ENCODE assay signal across 8 cellular contexts in genomic region chr16:10616744-10617640, GRCh38. TPM values are rescaled to one million over a fixed set of nuclear protein-coding genes. Genes with fewer than 3 reads are reported as not detected.
DNase-seq lines count a peak whose midpoint lies in the region; TF ChIP-seq lines count a peak whose summit lies in the region.

No MANE protein-coding gene starts in this region.

- peaks cover 11% of the 10 kb centered on the region for H3K4me1 ChIP-seq in parathyroid adenoma

- intact Hi-C loops in activated T-helper 1 cell treated with anti-CD3 and anti-CD28 coated beads, Interleukin-12 subunit alpha, Interleukin-12 subunit beta, Interleukin-2, Interleukin-4 antibody, amounts not matched to agents 30 ng/mL and 10 ng/mL and 1 ng/mL, durations not matched to agents 14 hours and 24 hours and 36 hours (cut with micrococcal nuclease): no loop called here
- intact Hi-C loops in activated naive CD4-positive, alpha-beta T cell treated with anti-CD3 and anti-CD28 coated beads for 36 hours (cut with micrococcal nuclease): no loop called here

- no peaks in the 10 kb centered on the region for H3K36me3 ChIP-seq in parathyroid adenoma (ENCODE audit: control insufficient read depth, insufficient read depth, low read length)

- DNase-seq in DMS53 treated with DMSO at 0.1 percent for 48 hours (lab: John Stamatoyannopoulos, UW; ENCODE audit: unreplicated experiment) (peak; percentile 60), NCI-H345 (lab: John Stamatoyannopoulos, UW) (peak; percentile 63), fibroblast of pulmonary artery (ENCODE audit: low read depth) (peak; percentile 28)
- DNase-seq in activated T-cell treated with anti-CD3 and anti-CD28 coated beads, Interleukin-2, amount 50 U/mL, for 48 hours: no peak
- DNase-seq in activated T-helper 1 cell treated with anti-CD3 and anti-CD28 coated beads, Interleukin-12 subunit alpha, Interleukin-12 subunit beta, Interleukin-2, Interleukin-4 antibody, amounts not matched to agents 30 ng/mL and 10 ng/mL and 1 ng/mL, durations not matched to agents 14 hours and 24 hours and 36 hours (ENCODE audit: low spot score): no peak
- DNase-seq in activated CD4-positive, alpha-beta T cell treated with anti-CD3 and anti-CD28 coated beads, Interleukin-2, amount 50 U/mL, for 1 hour: no peak
- DNase-seq in activated naive CD4-positive, alpha-beta T cell treated with anti-CD3 and anti-CD28 coated beads for 36 hours: no peak

- no peak overlapping the region for H3K27ac Mint-ChIP-seq in activated T-helper 1 cell treated with anti-CD3 and anti-CD28 coated beads, Interleukin-12 subunit alpha, Interleukin-12 subunit beta, Interleukin-2, Interleukin-4 antibody, amounts not matched to agents 30 ng/mL and 10 ng/mL and 1 ng/mL, durations not matched to agents 14 hours and 24 hours and 36 hours
- H3K27ac Mint-ChIP-seq in activated naive CD4-positive, alpha-beta T cell treated with anti-CD3 and anti-CD28 coated beads for 36 hours: no peak overlapping the region

- no peaks in the 10 kb centered on the region for H3K9me3 ChIP-seq in parathyroid adenoma (ENCODE audit: control insufficient read depth, low read length)

- H3K4me2 ChIP-seq in parathyroid adenoma (ENCODE audit: low read length): no peak overlapping the region

- H3K79me2 ChIP-seq in parathyroid adenoma: no peaks in the 10 kb centered on the region

- TF ChIP-seq CTCF in fibroblast of pulmonary artery (IDR thresholded peaks at IDR 0.05; ENCODE audit: low read length, missing control alignments) (no peak), parathyroid adenoma (IDR thresholded peaks at IDR 0.05) (peak; percentile 17)

- H3K27me3 Mint-ChIP-seq in activated T-helper 1 cell treated with anti-CD3 and anti-CD28 coated beads, Interleukin-12 subunit alpha, Interleukin-12 subunit beta, Interleukin-2, Interleukin-4 antibody, amounts not matched to agents 30 ng/mL and 10 ng/mL and 1 ng/mL, durations not matched to agents 14 hours and 24 hours and 36 hours (ENCODE audit: insufficient read depth): peaks cover 11% of the 10 kb centered on the region
- H3K27me3 Mint-ChIP-seq in activated naive CD4-positive, alpha-beta T cell treated with anti-CD3 and anti-CD28 coated beads for 36 hours (ENCODE audit: low read depth): peaks cover 20% of the 10 kb centered on the region

- CTCF ChIA-PET in activated naive CD4-positive, alpha-beta T cell treated with anti-CD3 and anti-CD28 coated beads for 36 hours (lab: Charles Lee): no interaction called here

- no peaks in the 10 kb centered on the region for H3K27me3 ChIP-seq in parathyroid adenoma (ENCODE audit: control insufficient read depth, insufficient read depth, low read length)

- peak overlapping the region; percentile 93 for H2AFZ ChIP-seq in parathyroid adenoma

- H3K36me3 Mint-ChIP-seq in activated T-helper 1 cell treated with anti-CD3 and anti-CD28 coated beads, Interleukin-12 subunit alpha, Interleukin-12 subunit beta, Interleukin-2, Interleukin-4 antibody, amounts not matched to agents 30 ng/mL and 10 ng/mL and 1 ng/mL, durations not matched to agents 14 hours and 24 hours and 36 hours (ENCODE audit: low read depth): no peaks in the 10 kb centered on the region
- no peaks in the 10 kb centered on the region for H3K36me3 Mint-ChIP-seq in activated naive CD4-positive, alpha-beta T cell treated with anti-CD3 and anti-CD28 coated beads for 36 hours (ENCODE audit: low read depth)

- no peaks in the 10 kb centered on the region for H3K9me3 Mint-ChIP-seq in activated T-helper 1 cell treated with anti-CD3 and anti-CD28 coated beads, Interleukin-12 subunit alpha, Interleukin-12 subunit beta, Interleukin-2, Interleukin-4 antibody, amounts not matched to agents 30 ng/mL and 10 ng/mL and 1 ng/mL, durations not matched to agents 14 hours and 24 hours and 36 hours
- no peaks in the 10 kb centered on the region for H3K9me3 Mint-ChIP-seq in activated naive CD4-positive, alpha-beta T cell treated with anti-CD3 and anti-CD28 coated beads for 36 hours

- no peaks in the 10 kb centered on the region for H3K4me1 Mint-ChIP-seq in activated T-helper 1 cell treated with anti-CD3 and anti-CD28 coated beads, Interleukin-12 subunit alpha, Interleukin-12 subunit beta, Interleukin-2, Interleukin-4 antibody, amounts not matched to agents 30 ng/mL and 10 ng/mL and 1 ng/mL, durations not matched to agents 14 hours and 24 hours and 36 hours (ENCODE audit: low read depth)
- peaks cover 4% of the 10 kb centered on the region for H3K4me1 Mint-ChIP-seq in activated naive CD4-positive, alpha-beta T cell treated with anti-CD3 and anti-CD28 coated beads for 36 hours (ENCODE audit: low read depth)

- no peak overlapping the region for H3K4me3 Mint-ChIP-seq in activated T-helper 1 cell treated with anti-CD3 and anti-CD28 coated beads, Interleukin-12 subunit alpha, Interleukin-12 subunit beta, Interleukin-2, Interleukin-4 antibody, amounts not matched to agents 30 ng/mL and 10 ng/mL and 1 ng/mL, durations not matched to agents 14 hours and 24 hours and 36 hours
- H3K4me3 Mint-ChIP-seq in activated naive CD4-positive, alpha-beta T cell treated with anti-CD3 and anti-CD28 coated beads for 36 hours: no peak overlapping the region

- H3K9ac ChIP-seq in parathyroid adenoma: no peak overlapping the region

- H3K4me3 ChIP-seq in fibroblast of pulmonary artery (replicated peaks; ENCODE audit: low read depth, low read length): no peak overlapping the region
- H3K4me3 ChIP-seq in parathyroid adenoma (ENCODE audit: low read depth, low read length): no peak overlapping the region

- H3K27ac ChIP-seq in parathyroid adenoma: peak overlapping the region; percentile 59

RNA-seq across cellular contexts. Expression of gene EMP2, which starts 36.6 kb away (rescaled TPM):
- not detected in 2 replicates for total RNA-seq in activated T-helper 1 cell treated with anti-CD3 and anti-CD28 coated beads, Interleukin-12 subunit alpha, Interleukin-12 subunit beta, Interleukin-2, Interleukin-4 antibody, amounts not matched to agents 30 ng/mL and 10 ng/mL and 1 ng/mL, durations not matched to agents 14 hours and 24 hours and 36 hours
- total RNA-seq in activated naive CD4-positive, alpha-beta T cell treated with anti-CD3 and anti-CD28 coated beads for 36 hours: not detected

Comparison
In these comparisons a context has a peak if more than half of its experiments do, and no peak if none do; other contexts are left out.
1. DNase-seq: peak in DMS53 treated with DMSO at 0.1 percent for 48 hours (single experiment), NCI-H345 (single experiment) and fibroblast of pulmonary artery (single experiment); none in activated T-cell treated with anti-CD3 and anti-CD28 coated beads, Interleukin-2, amount 50 U/mL, for 48 hours (0 of 2), activated T-helper 1 cell treated with anti-CD3 and anti-CD28 coated beads, Interleukin-12 subunit alpha, Interleukin-12 subunit beta, Interleukin-2, Interleukin-4 antibody, amounts not matched to agents 30 ng/mL and 10 ng/mL and 1 ng/mL, durations not matched to agents 14 hours and 24 hours and 36 hours (single experiment), activated CD4-positive, alpha-beta T cell treated with anti-CD3 and anti-CD28 coated beads, Interleukin-2, amount 50 U/mL, for 1 hour (single experiment) and activated naive CD4-positive, alpha-beta T cell treated with anti-CD3 and anti-CD28 coated beads for 36 hours (single experiment).